In genomic region chr17:38619451-38619795, GRCh38 we compare ENCODE assay signal across 22 cellular contexts. TPM values are rescaled to one million over a fixed set of nuclear protein-coding genes. Genes with fewer than 3 reads are reported as not detected.
DNase-seq lines count a peak whose midpoint lies in the region; ATAC-seq, FAIRE-seq and TF ChIP-seq lines count a peak whose summit lies in the region.
"Had no signal": no experiment of that assay in that cellular context is flagged by ENCODE, and none has a peak within 500 bp of the region (broad histone marks: within the 10 kb centered on the region; RNA-seq: fewer than 3 reads in every experiment).

No MANE protein-coding gene starts in this region.

- no peak for ATAC-seq in HepG2
- ATAC-seq in right lobe of liver, result no peak

- no peaks in the 10 kb centered on the region for H3K27me3 ChIP-seq in HepG2 (ENCODE audit: control insufficient read depth in 1 of 2, insufficient read depth in 2 of 2, low read length in 2 of 2)
- H3K27me3 ChIP-seq in right lobe of liver, result no peaks in the 10 kb centered on the region
- no peaks in the 10 kb centered on the region for H3K27me3 ChIP-seq in endodermal cell (ENCODE audit: control insufficient read depth, insufficient read depth, low read length, poor library complexity, severe bottlenecking)
- H3K27me3 ChIP-seq: BE2C had no signal

- no peaks in the 10 kb centered on the region for H3K9me3 Mint-ChIP-seq in endodermal cell
- H3K9me3 Mint-ChIP-seq: CD4-positive, alpha-beta memory T cell had no signal

- POLR2A ChIA-PET in HepG2 (lab: Yijun Ruan, JAX), result interaction anchor here (2.1 to 9.0 kb wide), 5 partner anchors 13 to 40 kb away, joined by 6 to 291 read pairs (median 25); partner anchors contain the start of gene SRCIN1
- POLR2A ChIA-PET in HEK293 (lab: Yijun Ruan, JAX), result no interaction called here

- TF ChIP-seq EP300 in HepG2 (IDR thresholded peaks at IDR 0.05; ENCODE audit: low read depth in 2 of 2, low read length in 2 of 2), result peak in 1 of 2 experiments; percentile 34; a peak in 1 of 4 replicates
- TF ChIP-seq EP300 in HepG2 (CRISPR knock-in tag; IDR thresholded peaks at IDR 0.05; ENCODE audit: borderline replicate concordance), result no peak

- in situ Hi-C loops in HepG2 (cut with HindIII; ENCODE audit: extremely low pct_ligation_motif_present, low pct_unique_long_range_greater_than_20kb), result no loop called here

- no peaks in the 10 kb centered on the region for H4K20me1 ChIP-seq in HepG2 (ENCODE audit: insufficient read depth, low read length)

- no peak overlapping the region for H2AFZ ChIP-seq in HepG2 (ENCODE audit: low read length)

- no peaks in the 10 kb centered on the region for H3K27me3 Mint-ChIP-seq in endodermal cell (ENCODE audit: insufficient read depth)

- WGBS in HepG2 (ENCODE audit: low lambda C conversion rate), result 91% methylated on average over 2 of the region's 2 CpGs
- 86% methylated on average over 2 of the region's 2 CpGs for WGBS in right lobe of liver (ENCODE audit: insufficient coverage, low coverage, low lambda C conversion rate, missing lambda C conversion rate)
- 100% methylated on average over 2 of the region's 2 CpGs; no CpG with 5 or more reads in 1 of the 2 experiments for WGBS in endodermal cell (ENCODE audit: insufficient coverage in 1 of 2, insufficient read length in 1 of 2), 2 experiments

- intact Hi-C loops in HepG2 (cut with micrococcal nuclease; ENCODE audit: unreplicated experiment), result no loop called here
- intact Hi-C loops in right lobe of liver (cut with DNase I), result no loop called here

- peaks cover 3% of the 10 kb centered on the region for H3K4me1 Mint-ChIP-seq in endodermal cell

- H3K4me2 ChIP-seq in HepG2 (ENCODE audit: low read depth, low read length), result peak overlapping the region; percentile 81

- DNase-seq in HepG2 (ENCODE audit: low spot score) (no peak), right lobe of liver (no peak), endodermal cell (peak; percentile 38), NCI-H2081 (lab: John Stamatoyannopoulos, UW) (no peak), NCI-H748 treated with DMSO at 0.1 percent for 48 hours (lab: John Stamatoyannopoulos, UW) (no peak), NCI-H526 treated with DMSO at 0.1 percent for 48 hours (lab: John Stamatoyannopoulos, UW) (no peak)
- DNase-seq in activated CD8-positive, alpha-beta memory T cell treated with anti-CD3 and anti-CD28 coated beads, Interleukin-2, amount 50 U/mL, for 48 hours, result no peak
- DNase-seq: BE2C, DMS153, DMS79 treated with DMSO at 0.1 percent for 48 hours, EL, KBM-7 had no signal

- H3K27ac ChIP-seq in HepG2 (ENCODE audit: extremely low read length, insufficient read depth, low read length) (peak overlapping the region; percentile 95), right lobe of liver (no peak overlapping the region), HEK293 (ENCODE audit: extremely low read depth, low read depth, low read length) (no peak overlapping the region), endodermal cell (ENCODE audit: low read depth, low read length) (no peak overlapping the region)
- H3K27ac ChIP-seq: C4-2B had no signal

- no peak for FAIRE-seq in HepG2 (lab: Jason Lieb, UNC)
- FAIRE-seq: A204.1, D721Med, G401.6, GM12891, GM19239, H54, HTR-8/SVneo had no signal

- H3K9ac ChIP-seq in HepG2 (ENCODE audit: insufficient read depth, low read depth, low read length), result peak overlapping the region; percentile 77
- H3K9ac ChIP-seq in endodermal cell (ENCODE audit: extremely low read depth, low read length, poor library complexity, severe bottlenecking), result no peak overlapping the region

- H3K9me3 ChIP-seq in HepG2 (ENCODE audit: low read length), result no peaks in the 10 kb centered on the region
- no peaks in the 10 kb centered on the region for H3K9me3 ChIP-seq in right lobe of liver
- H3K9me3 ChIP-seq in HEK293 (ENCODE audit: control insufficient read depth, insufficient read depth, low read depth, low read length), result no peaks in the 10 kb centered on the region
- H3K9me3 ChIP-seq in endodermal cell (ENCODE audit: control insufficient read depth, low read length), result no peaks in the 10 kb centered on the region
- H3K9me3 ChIP-seq: BE2C had no signal

- TF ChIP-seq POLR2A in HepG2 (IDR thresholded peaks at IDR 0.05; ENCODE audit: insufficient read depth in 1 of 2, low read depth in 2 of 2, low read length in 2 of 2), result peak in 1 of 2 experiments; percentile 2; a peak in 1 of 4 replicates
- TF ChIP-seq POLR2A in right lobe of liver (IDR thresholded peaks at IDR 0.05), result no peak

- no TSS peak for BruUV-seq in HepG2 (replicated peaks; lab: Mats Ljungman, UMichigan)

- CTCF ChIA-PET in HepG2 (lab: Yijun Ruan, JAX; ENCODE audit: low intra/inter-chr PET ratio, low total read pairs) (interaction anchor here (1.4 kb wide), 1 partner anchor 13 kb away, joined by 5 read pairs; no protein-coding TSS in a partner anchor), HEK293 (lab: Yijun Ruan, JAX) (interaction anchor here (4.4 kb wide), 1 partner anchor 12 kb away, joined by 39 read pairs; the partner anchor contains the start of gene SRCIN1)

- H3K27ac Mint-ChIP-seq in endodermal cell, result no peak overlapping the region
- H3K27ac Mint-ChIP-seq: CD4-positive, alpha-beta memory T cell had no signal

- H3K4me3 Mint-ChIP-seq in endodermal cell, result no peak overlapping the region
- H3K4me3 Mint-ChIP-seq: CD4-positive, alpha-beta memory T cell had no signal

- H3K4me3 ChIP-seq in HepG2 (replicated peaks in 1 of 3; ENCODE audit: insufficient read depth in 1 of 3, low read depth in 2 of 3, low read length in 3 of 3), result peak overlapping the region in 1 of 3 experiments; percentile 56; a peak in 2 of 6 replicates
- no peak overlapping the region for H3K4me3 ChIP-seq in right lobe of liver
- H3K4me3 ChIP-seq in HEK293 (ENCODE audit: low read depth, low read length), result no peak overlapping the region
- no peak overlapping the region for H3K4me3 ChIP-seq in endodermal cell (ENCODE audit: low read length)

- no peak for TF ChIP-seq RAD21 in HepG2 (CRISPR knock-in tag; IDR thresholded peaks at IDR 0.05)

- H3K36me3 Mint-ChIP-seq in endodermal cell (ENCODE audit: low read depth), result no peaks in the 10 kb centered on the region
- H3K36me3 Mint-ChIP-seq: CD4-positive, alpha-beta memory T cell had no signal

- no peaks in the 10 kb centered on the region for H3K36me3 ChIP-seq in HepG2 (replicated peaks in 1 of 2; ENCODE audit: control insufficient read depth in 1 of 2, insufficient read depth in 2 of 2, low read length in 2 of 2)
- no peaks in the 10 kb centered on the region for H3K36me3 ChIP-seq in right lobe of liver
- no peaks in the 10 kb centered on the region for H3K36me3 ChIP-seq in HEK293 (ENCODE audit: control insufficient read depth in 2 of 2, insufficient read depth in 1 of 2, low read length in 2 of 2)
- no peaks in the 10 kb centered on the region for H3K36me3 ChIP-seq in endodermal cell (ENCODE audit: control insufficient read depth, insufficient read depth, low read length)
- H3K36me3 ChIP-seq: BE2C had no signal

- TF ChIP-seq CTCF in HepG2 (CRISPR knock-in tag; IDR thresholded peaks at IDR 0.05) (no peak), right lobe of liver (IDR thresholded peaks at IDR 0.05) (no peak), HEK293 (tag by site-specific recombination; IDR thresholded peaks at IDR 0.05) (no peak), endodermal cell (conservative IDR thresholded peaks at IDR 0.05) (no peak)

- H3K4me1 ChIP-seq in HepG2 (ENCODE audit: insufficient read depth, low read length), result peaks cover 91% of the 10 kb centered on the region
- peaks cover 0 to 6% (median 3%) of the 10 kb centered on the region in 4 donors for H3K4me1 ChIP-seq in right lobe of liver
- H3K4me1 ChIP-seq in HEK293 (ENCODE audit: control insufficient read depth, insufficient read depth, low read length), result no peaks in the 10 kb centered on the region
- H3K4me1 ChIP-seq in endodermal cell (ENCODE audit: control insufficient read depth, insufficient read depth, low read length), result no peaks in the 10 kb centered on the region

- H3K79me2 ChIP-seq in HepG2 (ENCODE audit: insufficient read depth, low read length), result peaks cover 2% of the 10 kb centered on the region

RNA-seq across cellular contexts. Expression of gene SRCIN1, which starts 13.7 kb away (rescaled TPM):
- 0.90 and 1.2 TPM in 2 replicates for total RNA-seq in HepG2 (2016; rRNA removed; fragmentation: Illumina TruSeq; extraction: Trizol)
- 0.26 and 0.30 TPM in 2 replicates for total RNA-seq in HepG2 (2016; cell fraction: cytosol; rRNA removed; fragmentation: Illumina TruSeq; extraction: Trizol; ENCODE audit: low read depth)
- total RNA-seq in HepG2 (2016; cell fraction: insoluble cytoplasmic fraction; rRNA removed; fragmentation: Illumina TruSeq; extraction: Trizol), result 0.76 and 1.4 TPM in 2 replicates
- total RNA-seq in HepG2 (2016; cell fraction: membrane; rRNA removed; fragmentation: Illumina TruSeq; extraction: Trizol), result 0.43 and 1.00 TPM in 2 replicates
- total RNA-seq in HepG2 (2016; cell fraction: nucleus; rRNA removed; fragmentation: Illumina TruSeq; extraction: Trizol), result 2.5 and 3.1 TPM in 2 replicates
- polyA plus RNA-seq in HepG2 (2011; rRNA removed), result 9.6 and 19.8 TPM in 2 replicates
- 2.9 and 4.8 TPM in 2 replicates for polyA plus RNA-seq in HepG2 (2011; cell fraction: cytosol; rRNA removed)
- polyA plus RNA-seq in HepG2 (2011; cell fraction: nucleus; rRNA removed), result 128 and 143 TPM in 2 replicates
- polyA plus RNA-seq in HepG2 (2012), result 9.9 and 11.0 TPM in 2 replicates
- 0.26 and 0.32 TPM in 2 replicates for polyA plus RNA-seq in HepG2 (2016; cell fraction: cytosol; fragmentation: Illumina TruSeq; extraction: Trizol; ENCODE audit: low read depth)
- 1.0 and 2.4 TPM in 2 replicates for polyA plus RNA-seq in HepG2 (2016; cell fraction: insoluble cytoplasmic fraction; fragmentation: Illumina TruSeq; extraction: Trizol; ENCODE audit: low read depth)
- polyA plus RNA-seq in HepG2 (2016; cell fraction: membrane; fragmentation: Illumina TruSeq; extraction: Trizol; ENCODE audit: low read depth), result 0.64 and 0.68 TPM in 2 replicates
- 13.9 and 14.2 TPM in 2 replicates for polyA plus RNA-seq in HepG2 (2016; cell fraction: nucleus; fragmentation: Illumina TruSeq; extraction: Trizol; ENCODE audit: insufficient read depth, low read depth)
- 2.4 and 22.5 TPM in 2 replicates for polyA minus RNA-seq in HepG2 (2011; rRNA and poly(A)+ RNA removed; ENCODE audit: low replicate concordance)
- polyA minus RNA-seq in HepG2 (2011; cell fraction: cytosol; rRNA and poly(A)+ RNA removed), result 5.7 and 10.1 TPM in 2 replicates
- 22.4 and 24.7 TPM in 2 replicates for polyA minus RNA-seq in HepG2 (2011; cell fraction: nucleus; rRNA and poly(A)+ RNA removed)
- total RNA-seq in right lobe of liver, result 10 to 100 TPM in 4 of 6 experiments, 1 to 10 TPM in 2; 5.6 to 17.6 (median 11.5) TPM
- 1 to 10 TPM; 2.8 to 5.9 TPM for total RNA-seq in endodermal cell
- polyA plus RNA-seq in endodermal cell (2013, experiment 1 of 2), result 13.0 TPM
- 12.7 TPM for polyA plus RNA-seq in endodermal cell (2013, experiment 2 of 2)
- polyA plus RNA-seq: CD4-positive, alpha-beta memory T cell had no signal

RNA-seq across cellular contexts. Expression of gene EPOP, which starts 55.3 kb away (rescaled TPM):
- 29.0 and 37.8 TPM in 2 replicates for total RNA-seq in HepG2 (2016; rRNA removed; fragmentation: Illumina TruSeq; extraction: Trizol)
- total RNA-seq in HepG2 (2016; cell fraction: cytosol; rRNA removed; fragmentation: Illumina TruSeq; extraction: Trizol; ENCODE audit: low read depth), result 20.7 and 21.2 TPM in 2 replicates
- 22.9 and 36.8 TPM in 2 replicates for total RNA-seq in HepG2 (2016; cell fraction: insoluble cytoplasmic fraction; rRNA removed; fragmentation: Illumina TruSeq; extraction: Trizol)
- total RNA-seq in HepG2 (2016; cell fraction: membrane; rRNA removed; fragmentation: Illumina TruSeq; extraction: Trizol), result 65.8 and 69.1 TPM in 2 replicates
- 17.6 and 17.8 TPM in 2 replicates for total RNA-seq in HepG2 (2016; cell fraction: nucleus; rRNA removed; fragmentation: Illumina TruSeq; extraction: Trizol)
- polyA plus RNA-seq in HepG2 (2011; rRNA removed), result 13.9 and 14.7 TPM in 2 replicates
- 14.1 and 17.0 TPM in 2 replicates for polyA plus RNA-seq in HepG2 (2011; cell fraction: cytosol; rRNA removed)
- polyA plus RNA-seq in HepG2 (2011; cell fraction: nucleus; rRNA removed), result 10.9 and 12.1 TPM in 2 replicates
- polyA plus RNA-seq in HepG2 (2012), result 17.9 and 19.9 TPM in 2 replicates
- polyA plus RNA-seq in HepG2 (2016; cell fraction: cytosol; fragmentation: Illumina TruSeq; extraction: Trizol; ENCODE audit: low read depth), result 26.4 and 26.9 TPM in 2 replicates
- 46.7 and 55.1 TPM in 2 replicates for polyA plus RNA-seq in HepG2 (2016; cell fraction: insoluble cytoplasmic fraction; fragmentation: Illumina TruSeq; extraction: Trizol; ENCODE audit: low read depth)
- 71.4 and 76.4 TPM in 2 replicates for polyA plus RNA-seq in HepG2 (2016; cell fraction: membrane; fragmentation: Illumina TruSeq; extraction: Trizol; ENCODE audit: low read depth)
- polyA plus RNA-seq in HepG2 (2016; cell fraction: nucleus; fragmentation: Illumina TruSeq; extraction: Trizol; ENCODE audit: insufficient read depth, low read depth), result 43.8 and 45.7 TPM in 2 replicates
- polyA minus RNA-seq in HepG2 (2011; rRNA and poly(A)+ RNA removed; ENCODE audit: low replicate concordance), result 4.2 and 17.4 TPM in 2 replicates
- polyA minus RNA-seq in HepG2 (2011; cell fraction: cytosol; rRNA and poly(A)+ RNA removed), result 14.9 and 17.2 TPM in 2 replicates
- 5.9 and 6.3 TPM in 2 replicates for polyA minus RNA-seq in HepG2 (2011; cell fraction: nucleus; rRNA and poly(A)+ RNA removed)
- total RNA-seq in right lobe of liver, result 1 to 10 TPM; 1.1 to 6.0 (median 3.0) TPM
- total RNA-seq in endodermal cell, result 1 to 10 TPM; 3.2 to 5.0 TPM
- polyA plus RNA-seq in endodermal cell (2013, experiment 1 of 2), result 13.5 TPM
- 12.8 TPM for polyA plus RNA-seq in endodermal cell (2013, experiment 2 of 2)
- polyA plus RNA-seq: CD4-positive, alpha-beta memory T cell had no signal

Comparison
In these comparisons a context has a peak if more than half of its experiments do, and no peak if none do; other contexts are left out.
1. Of the 63 proteins assayed by ChIP-seq in both HepG2 and HEK293: peak only in HepG2: PATZ1 and ZNF629; only in HEK293: none; in both: none; in neither: 61.